ENCODE assay signal across 8 cellular contexts in the genomic region with DNA sequence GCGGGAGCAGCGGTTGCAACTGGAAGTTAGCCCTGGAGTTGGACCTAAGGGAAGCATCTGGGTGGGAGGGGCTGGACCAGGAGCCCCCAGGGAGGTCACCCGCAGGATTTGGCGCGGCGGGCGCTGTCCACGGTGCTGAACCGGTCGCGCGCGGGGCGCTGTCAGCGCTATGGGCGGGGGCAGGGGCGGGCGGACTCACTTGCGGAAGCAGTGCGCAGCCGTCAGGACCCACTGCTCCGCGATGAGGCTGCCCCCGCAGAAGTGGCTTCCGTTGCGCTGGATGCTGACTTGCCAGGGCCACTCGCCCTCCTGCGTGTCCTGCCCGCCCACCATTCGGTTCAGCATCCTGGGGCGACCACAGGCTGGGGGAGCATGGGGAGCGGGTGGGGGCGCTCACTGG. TPM values are rescaled to one million over a fixed set of nuclear protein-coding genes. Genes with fewer than 3 reads are reported as not detected.
A peak's percentile ranks its signal among the peaks of the same experiment; 100 is the strongest.
DNase-seq lines count a peak whose midpoint lies in the region; ATAC-seq, FAIRE-seq and TF ChIP-seq lines count a peak whose summit lies in the region.

No MANE protein-coding gene starts in this region.

- no peak for ATAC-seq in GM21390 (IDR thresholded peaks at IDR 0.05; ENCODE audit: unreplicated experiment)
- no peak for ATAC-seq in GM21515 (IDR thresholded peaks at IDR 0.05; ENCODE audit: unreplicated experiment)
- no peak for ATAC-seq in HG03460 (IDR thresholded peaks at IDR 0.05; ENCODE audit: unreplicated experiment)

- peak; percentile 81 for FAIRE-seq in GM12891 (lab: Jason Lieb, UNC)

- peak; percentile 88 for DNase-seq in GM12891 (ENCODE audit: insufficient read length, low spot score)
- DNase-seq in T-helper 1 cell, result peak; percentile 71 to 81 (median 79)
- peak; percentile 62 for DNase-seq in activated naive CD8-positive, alpha-beta T cell treated with anti-CD3 and anti-CD28 coated beads, Interleukin-2, amount 50 U/mL, for 16 hours (ENCODE audit: low read depth, low spot score)
- DNase-seq in iPS-NIHi11 (ENCODE audit: low spot score), result peak; percentile 89
- peak; percentile 80 to 82 for DNase-seq in stimulated activated CD4-positive, alpha-beta T cell treated with anti-CD3 and anti-CD28 coated beads, Interleukin-2, amount 100 ng/mL, for 24 hours

- no peak for TF ChIP-seq POLR2A in GM12891 (IDR thresholded peaks at IDR 0.05; ENCODE audit: low read depth, low read length)

TF ChIP-seq in GM12891, 5 proteins besides CTCF, POLR2A, EP300 and RAD21:
- TF ChIP-seq TAF1 (IDR thresholded peaks at IDR 0.05; ENCODE audit: low read depth, low read length), result no peak
- no peak for TF ChIP-seq POLR2AphosphoS5 (IDR thresholded peaks at IDR 0.05; ENCODE audit: low read depth, low read length)
- TF ChIP-seq PAX5 (IDR thresholded peaks at IDR 0.05; ENCODE audit: insufficient read depth, low read length, severe bottlenecking), result no peak
- TF ChIP-seq SPI1 (IDR thresholded peaks at IDR 0.05; ENCODE audit: low read depth, low read length), result no peak

RNA-seq across cellular contexts. Expression of a gene that starts 4.5 kb away (rescaled TPM):
- polyA plus RNA-seq in GM12891 (2012; ENCODE audit: low read depth, missing spikeins), result 1.0 TPM

RNA-seq across cellular contexts. Expression of a gene that starts 33.2 kb away (rescaled TPM):
- 21.6 TPM for polyA plus RNA-seq in GM12891 (2012; ENCODE audit: low read depth, missing spikeins)

RNA-seq across cellular contexts. Expression of a gene that starts 36.9 kb away (rescaled TPM):
- polyA plus RNA-seq in GM12891 (2012; ENCODE audit: low read depth, missing spikeins), result 400 TPM
